Comparison of ENCODE assay signal across 27 cellular contexts in the genomic region with DNA sequence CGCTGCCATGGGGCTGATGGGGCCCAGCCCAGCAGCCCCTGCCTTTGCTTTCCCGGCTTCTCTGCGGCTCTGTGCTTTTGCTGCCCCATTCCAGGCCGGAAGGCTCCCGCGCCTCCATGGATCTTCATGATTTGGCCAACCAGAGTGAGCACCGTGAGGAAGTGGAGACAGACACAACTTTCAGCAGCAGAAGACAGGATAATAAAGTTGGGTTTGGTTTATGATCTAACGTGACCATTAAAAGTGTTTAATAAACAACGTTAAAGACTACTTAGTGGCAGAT.
"Had no signal": no experiment of that assay in that cellular context is flagged by ENCODE, and none has a peak within 500 bp of the region (broad histone marks: within the 10 kb centered on the region; RNA-seq: fewer than 3 reads in every experiment).

No MANE protein-coding gene starts in this region.

- DNase-seq: activated CD4-positive, alpha-beta memory T cell treated with anti-CD3 and anti-CD28 coated beads, Interleukin-2, amount 10 ng/mL, durations not matched to agents 7 days and 5 days; activated CD4-positive, alpha-beta T cell treated with anti-CD3 and anti-CD28 coated beads for 1 hour; activated CD4-positive, alpha-beta T cell treated with anti-CD3 and anti-CD28 coated beads for 4 hours; activated CD4-positive, alpha-beta T cell treated with anti-CD3 and anti-CD28 coated beads, Interleukin-2, amount 50 U/mL, for 4 hours; activated CD8-positive, alpha-beta memory T cell treated with anti-CD3 and anti-CD28 coated beads, Interleukin-2, amount 50 U/mL, for 48 hours; activated gamma-delta T cell; activated naive CD4-positive, alpha-beta T cell; activated naive CD4-positive, alpha-beta T cell treated with anti-CD3 and anti-CD28 coated beads, Interleukin-2, amount 10 ng/mL, durations not matched to agents 7 days and 5 days; activated T-cell treated with anti-CD3 and anti-CD28 coated beads for 4 hours; activated T-cell treated with anti-CD3 and anti-CD28 coated beads, Interleukin-2, amount 50 U/mL, for 72 hours; amniotic stem cell; anterior cingulate cortex; brain microvascular endothelial cell; effector memory CD4-positive, alpha-beta T cell; endodermal cell; foreskin fibroblast; gastrocnemius medialis; glutamatergic neuron; T-helper 2 cell had no signal

- ATAC-seq: activated naive CD4-positive, alpha-beta T cell treated with anti-CD3 and anti-CD28 coated beads, Interleukin-2, amount 50 U/mL, for 72 hours; activated T-cell treated with anti-CD3 and anti-CD28 coated beads, Interleukin-2, amount 50 U/mL, for 72 hours; esophagus mucosa; gastrocnemius medialis; heart left ventricle; WTC11 had no signal

- H3K27ac Mint-ChIP-seq: activated CD4-positive, alpha-beta memory T cell treated with anti-CD3 and anti-CD28 coated beads, Interleukin-2, amount 10 ng/mL, durations not matched to agents 7 days and 5 days; activated CD4-positive, alpha-beta T cell treated with anti-CD3 and anti-CD28 coated beads, Interleukin-2, amount 10 ng/mL, durations not matched to agents 7 days and 5 days; activated naive CD4-positive, alpha-beta T cell treated with anti-CD3 and anti-CD28 coated beads, Interleukin-2, amount 10 ng/mL, durations not matched to agents 7 days and 5 days; activated naive CD4-positive, alpha-beta T cell treated with anti-CD3 and anti-CD28 coated beads, Interleukin-2, amount 50 U/mL, for 72 hours; activated T-cell treated with anti-CD3 and anti-CD28 coated beads, Interleukin-2, amount 50 U/mL, for 24 hours; activated T-cell treated with anti-CD3 and anti-CD28 coated beads, Interleukin-2, amount 50 U/mL, for 72 hours; dendritic cell treated with granulocyte-macrophage colony-stimulating factor and Interleukin-4, amounts not matched to agents 40 ng/mL and 50 ng/mL, for 4 days; endodermal cell; WTC11 had no signal

- H3K4me3 Mint-ChIP-seq: activated CD4-positive, alpha-beta memory T cell treated with anti-CD3 and anti-CD28 coated beads, Interleukin-2, amount 10 ng/mL, durations not matched to agents 7 days and 5 days; activated CD4-positive, alpha-beta T cell treated with anti-CD3 and anti-CD28 coated beads, Interleukin-2, amount 10 ng/mL, durations not matched to agents 7 days and 5 days; activated naive CD4-positive, alpha-beta T cell treated with anti-CD3 and anti-CD28 coated beads, Interleukin-2, amount 10 ng/mL, durations not matched to agents 7 days and 5 days; activated T-cell treated with anti-CD3 and anti-CD28 coated beads, Interleukin-2, amount 50 U/mL, for 24 hours; activated T-cell treated with anti-CD3 and anti-CD28 coated beads, Interleukin-2, amount 50 U/mL, for 72 hours; central memory CD8-positive, alpha-beta T cell; dendritic cell treated with granulocyte-macrophage colony-stimulating factor and Interleukin-4, amounts not matched to agents 40 ng/mL and 50 ng/mL, for 4 days; endodermal cell; WTC11 had no signal

- H3K27me3 Mint-ChIP-seq: activated CD4-positive, alpha-beta memory T cell treated with anti-CD3 and anti-CD28 coated beads, Interleukin-2, amount 10 ng/mL, durations not matched to agents 7 days and 5 days; activated CD4-positive, alpha-beta T cell treated with anti-CD3 and anti-CD28 coated beads, Interleukin-2, amount 10 ng/mL, durations not matched to agents 7 days and 5 days had no signal

- H3K9me3 Mint-ChIP-seq: activated naive CD4-positive, alpha-beta T cell treated with anti-CD3 and anti-CD28 coated beads, Interleukin-2, amount 50 U/mL, for 72 hours; activated T-cell treated with anti-CD3 and anti-CD28 coated beads, Interleukin-2, amount 50 U/mL, for 24 hours; central memory CD8-positive, alpha-beta T cell; dendritic cell treated with granulocyte-macrophage colony-stimulating factor and Interleukin-4, amounts not matched to agents 40 ng/mL and 50 ng/mL, for 4 days had no signal
